Comparison of ENCODE assay signal across 10 cellular contexts in genomic region chr3:71057526-71057894, GRCh38.
DNase-seq lines count a peak whose midpoint lies in the region; ATAC-seq, FAIRE-seq and TF ChIP-seq lines count a peak whose summit lies in the region.
"Had no signal": no experiment of that assay in that cellular context is flagged by ENCODE, and none has a peak within 500 bp of the region (broad histone marks: within the 10 kb centered on the region; RNA-seq: fewer than 3 reads in every experiment).

No MANE protein-coding gene starts in this region.

- FAIRE-seq in endothelial cell of umbilical vein (lab: Jason Lieb, UNC): no peak

- 13 to 41% methylated on average over 4 of the region's 4 CpGs for WGBS in sigmoid colon, 2 donors

- no TSS peak for BruUV-seq in endothelial cell of umbilical vein (replicated peaks; lab: Mats Ljungman, UMichigan)

- H3K9me3 ChIP-seq in Peyer's patch (no peaks in the 10 kb centered on the region), endothelial cell of umbilical vein (replicated peaks; ENCODE audit: control insufficient read depth, insufficient read depth, low read length) (no peaks in the 10 kb centered on the region), sigmoid colon (no peaks in the 10 kb centered on the region)
- H3K9me3 ChIP-seq: ovary had no signal

- no peak overlapping the region for H2AFZ ChIP-seq in endothelial cell of umbilical vein (ENCODE audit: low read depth, low read length)

- dilution Hi-C loops in endothelial cell of umbilical vein (cut with MboI; ENCODE audit: extremely low pct_ligation_motif_present, low sequenced_read_pairs): no loop called here

- no peak for TF ChIP-seq CTCF in Peyer's patch (IDR thresholded peaks at IDR 0.05)
- TF ChIP-seq CTCF in endothelial cell of umbilical vein (IDR thresholded peaks at IDR 0.05; ENCODE audit: extremely low read depth in 1 of 2, insufficient read depth in 1 of 2, low read depth in 1 of 2, low read length in 2 of 2): no peak
- TF ChIP-seq CTCF in sigmoid colon (IDR thresholded peaks at IDR 0.05): no peak

- H3K4me3 ChIP-seq in Peyer's patch (peak overlapping the region in 1 of 4 donors; percentile 1), endothelial cell of umbilical vein (replicated peaks in 1 of 3; ENCODE audit: insufficient read depth in 1 of 3, low read depth in 1 of 3, low read length in 3 of 3) (peak overlapping the region in 1 of 3 experiments; percentile 3), sigmoid colon (peak overlapping the region in 1 of 4 donors; percentile 8)

- H3K9ac ChIP-seq in endothelial cell of umbilical vein (replicated peaks; ENCODE audit: extremely low read depth, insufficient read depth, low read length): peak overlapping the region; percentile 85

- no peak for TF ChIP-seq EP300 in sigmoid colon (IDR thresholded peaks at IDR 0.05)

- intact Hi-C loops in endothelial cell of umbilical vein (cut with micrococcal nuclease) (loop anchor here (2.0 kb wide), 2 partner anchors 45 to 75 kb away; no protein-coding TSS in a partner anchor), sigmoid colon (cut with DNase I) (no loop called here)

- peaks cover 2% of the 10 kb centered on the region for H4K20me1 ChIP-seq in endothelial cell of umbilical vein (replicated peaks; ENCODE audit: control insufficient read depth, extremely low read depth, insufficient read depth, low read length)

- H3K79me2 ChIP-seq in endothelial cell of umbilical vein (ENCODE audit: control insufficient read depth, insufficient read depth, low read length): peaks cover 85% of the 10 kb centered on the region

- H3K27ac ChIP-seq in Peyer's patch (peak overlapping the region in 3 of 4 donors; percentile 30 to 55 (median 41)), endothelial cell of umbilical vein (ENCODE audit: insufficient read depth, low read depth, low read length) (peak overlapping the region; percentile 92), sigmoid colon (peak overlapping the region; percentile 92 to 99 (median 98))

- TF ChIP-seq POLR2A in Peyer's patch (IDR thresholded peaks at IDR 0.05): no peak
- no peak for TF ChIP-seq POLR2A in endothelial cell of umbilical vein (IDR thresholded peaks at IDR 0.05; ENCODE audit: low read depth, low read length)
- no peak for TF ChIP-seq POLR2A in sigmoid colon (IDR thresholded peaks at IDR 0.05)

- peaks cover 0 to 55% (median 20%) of the 10 kb centered on the region in 4 donors for H3K4me1 ChIP-seq in Peyer's patch
- H3K4me1 ChIP-seq in endothelial cell of umbilical vein (ENCODE audit: control insufficient read depth, extremely low read depth, insufficient read depth, low read length): peaks cover 98% of the 10 kb centered on the region
- peaks cover 0 to 97% (median 91%) of the 10 kb centered on the region in 4 donors for H3K4me1 ChIP-seq in sigmoid colon

- H3K27me3 ChIP-seq in Peyer's patch (no peaks in the 10 kb centered on the region), endothelial cell of umbilical vein (ENCODE audit: control insufficient read depth in 2 of 2, insufficient read depth in 2 of 2, low read length in 2 of 2) (no peaks in the 10 kb centered on the region), sigmoid colon (no peaks in the 10 kb centered on the region)
- H3K27me3 ChIP-seq: ovary had no signal

- ATAC-seq in GM21447 (IDR thresholded peaks at IDR 0.05; ENCODE audit: unreplicated experiment): no peak
- ATAC-seq: Panc1 had no signal

- CTCF ChIA-PET in endothelial cell of umbilical vein (lab: Charles Lee): interaction anchor here (0.8 to 2.9 kb wide), 6 partner anchors 22 to 616 kb away, joined by 3 to 8 read pairs (median 5); no protein-coding TSS in a partner anchor

- H3K4me2 ChIP-seq in endothelial cell of umbilical vein (ENCODE audit: insufficient read depth, low read length): peak overlapping the region; percentile 99

- H3K9me1 ChIP-seq in endothelial cell of umbilical vein (replicated peaks; ENCODE audit: control insufficient read depth, extremely low read depth, insufficient read depth, low read length): no peaks in the 10 kb centered on the region

- POLR2A ChIA-PET in endothelial cell of umbilical vein (lab: Charles Lee): interaction anchor here (0.7 to 1.4 kb wide), 2 partner anchors 13 to 62 kb away, joined by 3 to 4 read pairs; no protein-coding TSS in a partner anchor

- DNase-seq in HCEC 1CT (peak; percentile 60), Peyer's patch (no peak), endothelial cell of umbilical vein (ENCODE audit: low read depth, low spot score) (peak; percentile 61), sigmoid colon (no peak), AG08396 (ENCODE audit: low spot score) (no peak), SIG-M5 treated with dmso at 0.1 percent for 504 hours (lab: John Stamatoyannopoulos, UW; ENCODE audit: unreplicated experiment) (no peak), SW 1271 (lab: John Stamatoyannopoulos, UW) (no peak)
- DNase-seq: ovary had no signal

- no peaks in the 10 kb centered on the region for H3K36me3 ChIP-seq in Peyer's patch
- peaks cover 2 to 3% of the 10 kb centered on the region in 2 experiments for H3K36me3 ChIP-seq in endothelial cell of umbilical vein (ENCODE audit: control insufficient read depth in 2 of 2, extremely low read depth in 1 of 2, insufficient read depth in 2 of 2, low read length in 2 of 2)
- H3K36me3 ChIP-seq in sigmoid colon: no peaks in the 10 kb centered on the region
- H3K36me3 ChIP-seq: ovary had no signal

TF ChIP-seq in endothelial cell of umbilical vein, 7 proteins besides CTCF, POLR2A, EP300 and RAD21:
- TF ChIP-seq MYC (IDR thresholded peaks at IDR 0.05; ENCODE audit: low read depth, low read length) (no peak), EZH2 (IDR thresholded peaks at IDR 0.05; ENCODE audit: borderline replicate concordance, low read depth, low read length, severe bottlenecking) (no peak), FOS (IDR thresholded peaks at IDR 0.05; ENCODE audit: borderline replicate concordance, insufficient read depth, low read length) (peak; percentile 20), MAX (IDR thresholded peaks at IDR 0.05; ENCODE audit: insufficient read depth, insufficient read length) (no peak), POLR2AphosphoS5 (IDR thresholded peaks at IDR 0.05; ENCODE audit: insufficient read depth, low read depth, low read length) (no peak), JUN (IDR thresholded peaks at IDR 0.05; ENCODE audit: borderline replicate concordance, insufficient read depth, insufficient read length, low read depth) (no peak)

Comparison
In these comparisons a context has a peak if more than half of its experiments do, and no peak if none do; other contexts are left out.
1. DNase-seq: peak in HCEC 1CT (single experiment) and endothelial cell of umbilical vein (single experiment); none in Peyer's patch (0 of 3), sigmoid colon (single experiment), AG08396 (single experiment), SIG-M5 treated with dmso at 0.1 percent for 504 hours (single experiment) and SW 1271 (0 of 2).
2. H3K27ac ChIP-seq: peak in every context shown above with its lines; median percentile 98 in sigmoid colon; 92 in endothelial cell of umbilical vein; 41 in Peyer's patch.